Comparison of ENCODE assay signal across 8 cellular contexts in genomic region chr7:141737836-141738591, GRCh38. TPM values are rescaled to one million over a fixed set of nuclear protein-coding genes. Genes with fewer than 3 reads are reported as not detected.
DNase-seq lines count a peak whose midpoint lies in the region; TF ChIP-seq lines count a peak whose summit lies in the region.

Gene SSBP1, plus strand, starts transcription at chr7:141738358. Its CDS starts 809 bp downstream, at chr7:141739167.

- TF ChIP-seq CTCF in GM20000 (IDR thresholded peaks at IDR 0.05; ENCODE audit: extremely low read depth, missing control alignments) = peak; percentile 55

- peak within 1 kb of the TSS; percentile 93 for H3K9ac ChIP-seq in endocrine pancreas (ENCODE audit: control insufficient read depth, insufficient read depth, low read length)
- H3K9ac ChIP-seq in mesendoderm (ENCODE audit: low read length) = peak within 1 kb of the TSS; percentile 98

- peak within 1 kb of the TSS; percentile 71 for H3K23ac ChIP-seq in mesendoderm (ENCODE audit: low read length)

- no peak within 1 kb of the TSS for H2BK120ac ChIP-seq in mesendoderm (ENCODE audit: low read depth, low read length)

- H4K8ac ChIP-seq in mesendoderm (ENCODE audit: low read depth, low read length) = peak within 1 kb of the TSS; percentile 84

- no peak within 1 kb of the TSS for H2BK15ac ChIP-seq in mesendoderm (replicated peaks; ENCODE audit: low read depth)

- peak within 1 kb of the TSS; percentile 92 for H4K5ac ChIP-seq in mesendoderm (ENCODE audit: low read length)

- H3K4me2 ChIP-seq in mesendoderm (ENCODE audit: low read length) = peak within 1 kb of the TSS; percentile 69

- H3K27me3 ChIP-seq in endocrine pancreas (ENCODE audit: control insufficient read depth, insufficient read depth, low read length) (no peaks in the 10 kb centered on the region), mesendoderm (ENCODE audit: insufficient read depth, low read length, poor library complexity) (no peaks in the 10 kb centered on the region)

- H3K56ac ChIP-seq in mesendoderm (ENCODE audit: low read length) = peak within 1 kb of the TSS; percentile 99

- H3K36me3 ChIP-seq in endocrine pancreas (ENCODE audit: control insufficient read depth, insufficient read depth, low read length) = peaks cover 2% of the 10 kb centered on the region
- no peaks in the 10 kb centered on the region for H3K36me3 ChIP-seq in mesendoderm (ENCODE audit: control insufficient read depth, insufficient read depth, low read length)

- peak within 1 kb of the TSS; percentile 19 for H3K18ac ChIP-seq in mesendoderm (ENCODE audit: low read length)

- H3K79me1 ChIP-seq in mesendoderm (ENCODE audit: low read length) = peaks cover 3% of the 10 kb centered on the region

- H3K79me2 ChIP-seq in mesendoderm (ENCODE audit: control insufficient read depth, insufficient read depth, low read length) = peaks cover 27% of the 10 kb centered on the region

- no peak within 1 kb of the TSS for H2AK5ac ChIP-seq in mesendoderm (ENCODE audit: low read length)

- H3K27ac ChIP-seq in mesendoderm (ENCODE audit: low read depth, low read length) = peak within 1 kb of the TSS; percentile 16

- H3K4me3 ChIP-seq in endocrine pancreas (ENCODE audit: control insufficient read depth, insufficient read depth, low read length) = peak within 1 kb of the TSS; percentile 89
- peak within 1 kb of the TSS; percentile 99 for H3K4me3 ChIP-seq in mesendoderm (ENCODE audit: low read length)

- WGBS in mesendoderm (ENCODE audit: extremely low coverage, insufficient coverage, low lambda C conversion rate) = no CpG with 5 or more reads among the region's 46 CpGs

- H3K4ac ChIP-seq in mesendoderm (ENCODE audit: low read depth, low read length) = peak within 1 kb of the TSS; percentile 45

- peak; percentile 96 for DNase-seq in COR-L47 (lab: John Stamatoyannopoulos, UW)
- DNase-seq in GM20000 (ENCODE audit: low spot score) = peak; percentile 81
- peak; percentile 96 for DNase-seq in HT1080 (ENCODE audit: low read depth)
- DNase-seq in NOMO-1 treated with DMSO at 0.1 percent for 48 hours (lab: John Stamatoyannopoulos, UW; ENCODE audit: unreplicated experiment) = peak; percentile 88
- peak; percentile 68 to 81 (median 79) for DNase-seq in activated CD8-positive, alpha-beta memory T cell treated with anti-CD3 and anti-CD28 coated beads for 48 hours (ENCODE audit: low read depth in 2 of 3, low spot score in 2 of 3)
- peak; percentile 98 for DNase-seq in mesendoderm
- DNase-seq in stimulated activated CD8-positive, alpha-beta memory T cell treated with anti-CD3 and anti-CD28 coated beads, Interleukin-15, amount 100 ng/mL, for 24 hours (ENCODE audit: low read depth) = peak; percentile 75

- H3K9me3 ChIP-seq in endocrine pancreas (ENCODE audit: control insufficient read depth, low read length) = no peaks in the 10 kb centered on the region

- H3K4me1 ChIP-seq in endocrine pancreas (ENCODE audit: control insufficient read depth, insufficient read depth, low read length) (peaks cover 14% of the 10 kb centered on the region), mesendoderm (ENCODE audit: control insufficient read depth, low read depth, low read length) (peaks cover 3% of the 10 kb centered on the region)

- peak within 1 kb of the TSS; percentile 92 for H2BK5ac ChIP-seq in mesendoderm (ENCODE audit: low read length)

RNA-seq across cellular contexts. Expression of gene SSBP1, which starts in this region (rescaled TPM):
- total RNA-seq in HT1080 (2014; rRNA removed; shearing (Covaris generic)) = 370 and 377 TPM in 2 replicates
- polyA plus RNA-seq in HT1080 (2015; cell fraction: cytosol; rRNA removed) = 379 and 433 TPM in 2 replicates
- 311 and 333 TPM in 2 replicates for polyA plus RNA-seq in HT1080 (2015; cell fraction: nucleus; rRNA removed)
- polyA plus RNA-seq in mesendoderm (2013, experiment 1 of 2) = 638 TPM
- 630 TPM for polyA plus RNA-seq in mesendoderm (2013, experiment 2 of 2)

Comparison
In these comparisons a context has a peak if more than half of its experiments do, and no peak if none do; other contexts are left out.
1. Peak in every context shown above with its lines: DNase-seq, H3K4me3 ChIP-seq and H3K27ac ChIP-seq.